Comparison of ENCODE assay signal across 1 cellular context in genomic region chr7:42922017-42922753, GRCh38.
A peak's percentile ranks its signal among the peaks of the same experiment; 100 is the strongest.
TF ChIP-seq lines count a peak whose summit lies in the region.

No MANE protein-coding gene starts in this region.

TF ChIP-seq in HepG2, 621 proteins besides CTCF, POLR2A, EP300 and RAD21:
- TF ChIP-seq CEBPB (IDR thresholded peaks at IDR 0.05; ENCODE audit: borderline replicate concordance, low read depth, low read length): 0 out of 2 replicates have a peak, but pooled peaks have one; percentile 8
- TF ChIP-seq CHCHD3 (CRISPR knock-in tag; IDR thresholded peaks at IDR 0.05): no peak
